Comparison of ENCODE assay signal across 15 cellular contexts in genomic region chr14:73467377-73467776, GRCh38. TPM values are rescaled to one million over a fixed set of nuclear protein-coding genes. Genes with fewer than 3 reads are reported as not detected.
A peak's percentile ranks its signal among the peaks of the same experiment; 100 is the strongest.
DNase-seq lines count a peak whose midpoint lies in the region; ATAC-seq and TF ChIP-seq lines count a peak whose summit lies in the region.
"Had no signal": no experiment of that assay in that cellular context is flagged by ENCODE, and none has a peak within 500 bp of the region (broad histone marks: within the 10 kb centered on the region; RNA-seq: fewer than 3 reads in every experiment).

No MANE protein-coding gene starts in this region.

- no peak for TF ChIP-seq CTCF in activated B cell treated with CpG ODN at 0.5 μM for 24 hours (IDR thresholded peaks at IDR 0.05)

- ATAC-seq in CD4-positive, CD25-positive, alpha-beta regulatory T cell (ENCODE audit: low read depth in 2 of 2): no peak
- ATAC-seq in activated B cell treated with CpG ODN at 0.5 μM for 24 hours (ENCODE audit: low read depth) (no peak), HG02610 (IDR thresholded peaks at IDR 0.05; ENCODE audit: unreplicated experiment) (no peak), HG02870 (IDR thresholded peaks at IDR 0.05; ENCODE audit: unreplicated experiment) (no peak)
- ATAC-seq: body of pancreas had no signal

- peaks cover 4% of the 10 kb centered on the region for H3K4me1 ChIP-seq in CD4-positive, CD25-positive, alpha-beta regulatory T cell (ENCODE audit: control insufficient read depth, insufficient read depth, low read length, poor library complexity, severe bottlenecking)
- H3K4me1 ChIP-seq in adipocyte (ENCODE audit: control insufficient read depth, insufficient read depth, low read length): peaks cover 13% of the 10 kb centered on the region

- no peak overlapping the region for H3K27ac ChIP-seq in CD4-positive, CD25-positive, alpha-beta regulatory T cell (ENCODE audit: insufficient read depth, low read length, poor library complexity, severe bottlenecking)

- no peaks in the 10 kb centered on the region for H3K27me3 ChIP-seq in CD4-positive, CD25-positive, alpha-beta regulatory T cell (ENCODE audit: control insufficient read depth, insufficient read depth, low read length)
- H3K27me3 ChIP-seq in adipocyte (replicated peaks; ENCODE audit: control insufficient read depth, insufficient read depth, low read length): no peaks in the 10 kb centered on the region
- H3K27me3 ChIP-seq: body of pancreas had no signal

- no peaks in the 10 kb centered on the region for H3K9me3 ChIP-seq in CD4-positive, CD25-positive, alpha-beta regulatory T cell (ENCODE audit: control insufficient read depth in 2 of 2, low read length in 2 of 2)
- H3K9me3 ChIP-seq in adipocyte (ENCODE audit: control insufficient read depth, low read length): no peaks in the 10 kb centered on the region
- H3K9me3 ChIP-seq: body of pancreas, Caco-2, HAP-1 had no signal

- H3K4me3 ChIP-seq in CD4-positive, CD25-positive, alpha-beta regulatory T cell (ENCODE audit: low read depth, low read length): no peak overlapping the region
- H3K4me3 ChIP-seq in adipocyte (ENCODE audit: low read length): no peak overlapping the region
- H3K4me3 ChIP-seq: body of pancreas, HAP-1 had no signal

- H3K4me3 Mint-ChIP-seq in CD4-positive, CD25-positive, alpha-beta regulatory T cell: no peak overlapping the region
- no peak overlapping the region for H3K4me3 Mint-ChIP-seq in activated B cell treated with CpG ODN at 0.5 μM for 24 hours
- H3K4me3 Mint-ChIP-seq: mesothelial cell of epicardium had no signal

- H3K36me3 ChIP-seq in CD4-positive, CD25-positive, alpha-beta regulatory T cell (ENCODE audit: control insufficient read depth, insufficient read depth, low read length): no peaks in the 10 kb centered on the region
- no peaks in the 10 kb centered on the region for H3K36me3 ChIP-seq in adipocyte (ENCODE audit: control insufficient read depth, insufficient read depth, low read length, severe bottlenecking)
- H3K36me3 ChIP-seq: HAP-1 had no signal

- peak overlapping the region in 2 of 3 donors; percentile 6 to 26 for H3K27ac Mint-ChIP-seq in CD4-positive, CD25-positive, alpha-beta regulatory T cell
- peak overlapping the region; percentile 30 for H3K27ac Mint-ChIP-seq in activated B cell treated with CpG ODN at 0.5 μM for 24 hours
- H3K27ac Mint-ChIP-seq: mesothelial cell of epicardium had no signal

- no peaks in the 10 kb centered on the region for H3K36me3 Mint-ChIP-seq in CD4-positive, CD25-positive, alpha-beta regulatory T cell
- H3K36me3 Mint-ChIP-seq in activated B cell treated with CpG ODN at 0.5 μM for 24 hours (ENCODE audit: low read depth): no peaks in the 10 kb centered on the region
- H3K36me3 Mint-ChIP-seq: mesothelial cell of epicardium had no signal

- DNase-seq in CD4-positive, CD25-positive, alpha-beta regulatory T cell: peak in 1 of 3 donors; percentile 19
- DNase-seq in activated B cell treated with CpG ODN at 0.5 μM for 24 hours (no peak), adipocyte (ENCODE audit: low read depth) (peak; percentile 36), NCI-H2029 (lab: John Stamatoyannopoulos, UW) (no peak), UCSD-AML1 (lab: John Stamatoyannopoulos, UW; ENCODE audit: unreplicated experiment) (no peak)
- peak; percentile 86 for DNase-seq in stimulated activated CD4-positive, alpha-beta T cell treated with anti-CD3 and anti-CD28 coated beads, Interleukin-15, amount 100 ng/mL, for 24 hours
- DNase-seq: Caco-2, foreskin melanocyte, NCI-H446, SW 1271 had no signal

- CTCF ChIA-PET in activated B cell treated with CpG ODN at 0.5 μM for 24 hours (lab: Charles Lee): interaction anchor here (8.5 kb wide), 1 partner anchor 172 kb away, joined by 205 read pairs; no protein-coding TSS in a partner anchor

- H3K9me3 Mint-ChIP-seq in CD4-positive, CD25-positive, alpha-beta regulatory T cell: no peaks in the 10 kb centered on the region
- no peaks in the 10 kb centered on the region for H3K9me3 Mint-ChIP-seq in activated B cell treated with CpG ODN at 0.5 μM for 24 hours
- H3K9me3 Mint-ChIP-seq: mesothelial cell of epicardium had no signal

- H3K27me3 Mint-ChIP-seq in CD4-positive, CD25-positive, alpha-beta regulatory T cell: no peaks in the 10 kb centered on the region
- no peaks in the 10 kb centered on the region for H3K27me3 Mint-ChIP-seq in activated B cell treated with CpG ODN at 0.5 μM for 24 hours

- H3K4me1 Mint-ChIP-seq in CD4-positive, CD25-positive, alpha-beta regulatory T cell: peaks cover 9 to 36% (median 25%) of the 10 kb centered on the region in 4 donors
- peaks cover 47% of the 10 kb centered on the region for H3K4me1 Mint-ChIP-seq in activated B cell treated with CpG ODN at 0.5 μM for 24 hours

- H3K9ac ChIP-seq in adipocyte (ENCODE audit: low read length): no peak overlapping the region

- intact Hi-C loops in activated B cell treated with CpG ODN at 0.5 μM for 24 hours (cut with micrococcal nuclease): loop anchor here (2.0 kb wide), 1 partner anchor 15 kb away; no protein-coding TSS in a partner anchor

- POLR2A ChIA-PET in activated B cell treated with CpG ODN at 0.5 μM for 24 hours (lab: Charles Lee): interaction anchor here (0.6 to 1.2 kb wide), 2 partner anchors 9 to 196 kb away, joined by 3 read pairs; partner anchors contain the start of gene NUMB

RNA-seq across cellular contexts. Expression of gene NUMB, which starts 9.0 kb away (rescaled TPM):
- total RNA-seq in CD4-positive, CD25-positive, alpha-beta regulatory T cell: 53.2 TPM
- polyA plus RNA-seq in CD4-positive, CD25-positive, alpha-beta regulatory T cell: 10 to 100 TPM; 28.8 to 34.5 (median 32.1) TPM
- 69.5 and 71.4 TPM in 2 replicates for total RNA-seq in activated B cell treated with CpG ODN at 0.5 μM for 24 hours

RNA-seq across cellular contexts. Expression of gene RIOX1, which starts 23.4 kb away (rescaled TPM):
- 22.7 TPM for total RNA-seq in CD4-positive, CD25-positive, alpha-beta regulatory T cell
- 10 to 100 TPM; 22.8 to 36.2 (median 29.8) TPM for polyA plus RNA-seq in CD4-positive, CD25-positive, alpha-beta regulatory T cell
- 21.6 and 21.7 TPM in 2 replicates for total RNA-seq in activated B cell treated with CpG ODN at 0.5 μM for 24 hours

Comparison
In these comparisons a context has a peak if more than half of its experiments do, and no peak if none do; other contexts are left out.
1. DNase-seq: peak in adipocyte (single experiment) and stimulated activated CD4-positive, alpha-beta T cell treated with anti-CD3 and anti-CD28 coated beads, Interleukin-15, amount 100 ng/mL, for 24 hours (single experiment); none in activated B cell treated with CpG ODN at 0.5 μM for 24 hours (single experiment), NCI-H2029 (single experiment) and UCSD-AML1 (single experiment).